In the genomic region with DNA sequence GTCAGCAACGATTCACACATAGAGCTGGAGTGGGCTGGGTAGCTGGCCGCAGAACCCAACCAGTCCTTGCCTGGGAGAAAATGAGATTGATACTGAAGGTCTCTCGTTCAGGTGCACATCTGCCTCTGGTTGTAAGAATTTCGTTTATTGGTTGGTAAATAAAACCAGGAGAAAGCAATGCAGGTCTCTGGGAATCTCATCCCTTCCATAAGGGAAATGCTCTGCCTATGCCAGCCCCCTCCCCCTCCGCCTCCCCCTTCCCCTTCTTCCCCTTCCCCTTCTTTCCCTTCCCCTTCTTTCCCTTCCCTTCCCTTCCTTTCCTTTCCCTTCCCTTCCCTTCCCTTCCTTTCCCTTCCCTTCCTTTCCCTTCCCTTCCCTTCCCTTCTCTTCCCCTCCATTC, we compare ENCODE assay signal across 11 cellular contexts.
"Had no signal": no experiment of that assay in that cellular context is flagged by ENCODE, and none has a peak within 500 bp of the region (broad histone marks: within the 10 kb centered on the region; RNA-seq: fewer than 3 reads in every experiment).

No MANE protein-coding gene starts in this region.

- H3K27ac Mint-ChIP-seq: GM23338, H9, HFFc6 had no signal

- H3K4me3 ChIP-seq: GM23248, GM23338, HAP-1 had no signal

- H3K4me1 ChIP-seq: HAP-1 had no signal

- H3K9me3 ChIP-seq: HAP-1 had no signal

- H2AFZ ChIP-seq: GM23248, GM23338 had no signal

- H3K9ac ChIP-seq: GM23248 had no signal

- DNase-seq: GM23248, GOT3, H7, H9, HCEC 1CT, HFFc6 had no signal

- H3K4me2 ChIP-seq: GM23338 had no signal

- H3K9me3 Mint-ChIP-seq: GM23338, H9, HFFc6 had no signal

- H3K36me3 ChIP-seq: HAP-1 had no signal

- H3K4me3 Mint-ChIP-seq: GM23338, H9, HFFc6 had no signal

- H3K27ac ChIP-seq: GM23248 had no signal

- ATAC-seq: GM23338, HCT116 had no signal

- FAIRE-seq: H1, H54 had no signal
